15 cellular contexts compared by ENCODE assay signal in the genomic region with DNA sequence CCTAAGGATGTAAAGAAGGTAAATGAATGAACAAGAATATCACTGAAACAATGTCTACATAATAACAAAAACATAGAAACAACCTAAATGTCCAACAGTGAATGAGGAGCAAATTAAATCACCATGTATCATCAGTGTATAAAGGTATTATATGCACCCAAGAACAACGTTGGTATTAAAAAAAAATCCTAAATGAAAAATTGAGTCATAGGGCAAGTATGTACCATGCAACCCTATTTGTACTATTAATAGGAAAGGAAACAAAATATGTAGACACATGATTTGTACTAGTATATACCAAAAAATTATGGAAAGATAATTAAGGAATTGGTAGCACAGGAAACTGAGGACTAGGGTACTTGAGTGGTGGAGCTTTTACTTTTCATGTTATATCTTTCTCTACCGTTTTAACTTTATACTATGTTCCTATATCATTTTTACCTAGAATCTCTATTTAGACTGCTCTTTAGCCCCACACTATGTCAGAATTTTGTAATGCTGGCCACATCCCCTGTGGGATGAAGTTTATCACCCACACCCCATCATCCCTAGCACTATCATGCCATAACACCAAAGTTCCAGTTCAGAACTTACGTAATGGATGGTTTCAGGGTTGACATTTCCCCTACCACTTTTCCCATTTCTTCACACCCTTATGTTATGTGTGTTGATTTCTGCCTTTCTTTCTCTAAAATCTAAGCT. TPM values are rescaled to one million over a fixed set of nuclear protein-coding genes. Genes with fewer than 3 reads are reported as not detected.
DNase-seq lines count a peak whose midpoint lies in the region; ATAC-seq and TF ChIP-seq lines count a peak whose summit lies in the region.
"Had no signal": no experiment of that assay in that cellular context is flagged by ENCODE, and none has a peak within 500 bp of the region (broad histone marks: within the 10 kb centered on the region; RNA-seq: fewer than 3 reads in every experiment).

No MANE protein-coding gene starts in this region.

- no peak overlapping the region for H3K27ac ChIP-seq in CD8-positive, alpha-beta T cell (ENCODE audit: low read depth, low read length)
- H3K27ac ChIP-seq in lung (ENCODE audit: low read depth in 1 of 2, low read length in 1 of 2) (no peak overlapping the region), body of pancreas (no peak overlapping the region), tibial nerve (no peak overlapping the region), esophagus muscularis mucosa (replicated peaks in 1 of 4) (no peak overlapping the region)
- H3K27ac ChIP-seq: heart left ventricle, left ventricle myocardium inferior, thoracic aorta had no signal

- H3K36me3 ChIP-seq in CD8-positive, alpha-beta T cell (ENCODE audit: insufficient read depth, low read length): no peaks in the 10 kb centered on the region
- H3K36me3 ChIP-seq in lung (ENCODE audit: control insufficient read depth in 2 of 2, insufficient read depth in 2 of 2, low read length in 2 of 2): no peaks in the 10 kb centered on the region
- H3K36me3 ChIP-seq in body of pancreas (replicated peaks in 1 of 2; ENCODE audit: insufficient read depth in 1 of 2, low read depth in 2 of 2): no peaks in the 10 kb centered on the region
- no peaks in the 10 kb centered on the region for H3K36me3 ChIP-seq in tibial nerve
- H3K36me3 ChIP-seq in esophagus muscularis mucosa: no peaks in the 10 kb centered on the region
- H3K36me3 ChIP-seq: heart left ventricle, left ventricle myocardium inferior, thoracic aorta had no signal

- no peak overlapping the region for H3K4me3 Mint-ChIP-seq in CD8-positive, alpha-beta T cell
- H3K4me3 Mint-ChIP-seq in HFFc6: peak overlapping the region; percentile 38
- no peak overlapping the region for H3K4me3 Mint-ChIP-seq in activated naive CD8-positive, alpha-beta T cell treated with anti-CD3 and anti-CD28 coated beads, Interleukin-2, amount 10 ng/mL, durations not matched to agents 7 days and 5 days

- ATAC-seq in CD8-positive, alpha-beta T cell: peak; percentile 81
- ATAC-seq in activated naive CD8-positive, alpha-beta T cell treated with anti-CD3 and anti-CD28 coated beads, Interleukin-2, amount 10 ng/mL, durations not matched to agents 7 days and 5 days (ENCODE audit: low read depth): peak; percentile 45
- peak; percentile 41 for ATAC-seq in lung (ENCODE audit: insufficient read depth, low FRiP score)
- ATAC-seq in body of pancreas: no peak
- ATAC-seq in HG02870 (IDR thresholded peaks at IDR 0.05; ENCODE audit: unreplicated experiment): no peak
- ATAC-seq: heart left ventricle had no signal

- TF ChIP-seq POLR2A in body of pancreas (IDR thresholded peaks at IDR 0.05): no peak
- TF ChIP-seq POLR2A in tibial nerve (IDR thresholded peaks at IDR 0.05): no peak
- no peak for TF ChIP-seq POLR2A in esophagus muscularis mucosa (IDR thresholded peaks at IDR 0.05; ENCODE audit: low read depth)

- peak; percentile 13 for TF ChIP-seq CTCF in CD8-positive, alpha-beta T cell (IDR thresholded peaks at IDR 0.05)
- TF ChIP-seq CTCF in HFFc6 (IDR thresholded peaks at IDR 0.05) (peak; percentile 38), lung (IDR thresholded peaks at IDR 0.05; ENCODE audit: control extremely low read depth, extremely low read depth) (no peak), body of pancreas (IDR thresholded peaks at IDR 0.05) (no peak), tibial nerve (IDR thresholded peaks at IDR 0.05) (no peak), esophagus muscularis mucosa (IDR thresholded peaks at IDR 0.05) (no peak)

- no peaks in the 10 kb centered on the region for H3K9me3 Mint-ChIP-seq in CD8-positive, alpha-beta T cell
- H3K9me3 Mint-ChIP-seq in HFFc6: no peaks in the 10 kb centered on the region
- no peaks in the 10 kb centered on the region for H3K9me3 Mint-ChIP-seq in activated naive CD8-positive, alpha-beta T cell treated with anti-CD3 and anti-CD28 coated beads, Interleukin-2, amount 10 ng/mL, durations not matched to agents 7 days and 5 days

- intact Hi-C loops in CD8-positive, alpha-beta T cell (cut with DNase I, micrococcal nuclease): no loop called here
- intact Hi-C loops in body of pancreas (cut with DNase I): no loop called here
- intact Hi-C loops in esophagus muscularis mucosa (cut with DNase I): no loop called here

- H3K36me3 Mint-ChIP-seq in CD8-positive, alpha-beta T cell: peaks cover 10% of the 10 kb centered on the region
- peaks cover 4% of the 10 kb centered on the region; the same call in 1 of the 2 replicates for H3K36me3 Mint-ChIP-seq in HFFc6 (ENCODE audit: low read depth)
- H3K36me3 Mint-ChIP-seq in activated naive CD8-positive, alpha-beta T cell treated with anti-CD3 and anti-CD28 coated beads, Interleukin-2, amount 10 ng/mL, durations not matched to agents 7 days and 5 days: peaks cover 5% of the 10 kb centered on the region

- H3K27me3 ChIP-seq in CD8-positive, alpha-beta T cell (ENCODE audit: insufficient read depth, low read length): no peaks in the 10 kb centered on the region
- H3K27me3 ChIP-seq in lung (ENCODE audit: control insufficient read depth, insufficient read depth) (no peaks in the 10 kb centered on the region), body of pancreas (no peaks in the 10 kb centered on the region), tibial nerve (no peaks in the 10 kb centered on the region), esophagus muscularis mucosa (no peaks in the 10 kb centered on the region)
- H3K27me3 ChIP-seq: heart left ventricle had no signal

- 29 to 65% methylated on average over 3 of the region's 3 CpGs for WGBS in lung, 2 donors
- WGBS in body of pancreas, 2 donors: 78 to 86% methylated on average over 3 of the region's 3 CpGs
- WGBS in tibial nerve, 2 donors: 83 to 89% methylated on average over 3 of the region's 3 CpGs
- 69% methylated on average over 3 of the region's 3 CpGs for WGBS in esophagus muscularis mucosa

- H3K4me3 ChIP-seq in CD8-positive, alpha-beta T cell (ENCODE audit: low read depth, low read length): no peak overlapping the region
- no peak overlapping the region for H3K4me3 ChIP-seq in lung
- no peak overlapping the region for H3K4me3 ChIP-seq in body of pancreas
- no peak overlapping the region for H3K4me3 ChIP-seq in tibial nerve
- no peak overlapping the region for H3K4me3 ChIP-seq in esophagus muscularis mucosa
- H3K4me3 ChIP-seq: heart left ventricle, left ventricle myocardium inferior, thoracic aorta had no signal

- peaks cover 9% of the 10 kb centered on the region for H3K4me1 ChIP-seq in CD8-positive, alpha-beta T cell (ENCODE audit: insufficient read depth, low read length)
- H3K4me1 ChIP-seq in lung (ENCODE audit: control insufficient read depth in 2 of 2, insufficient read depth in 2 of 2, low read length in 2 of 2) (peaks cover 0 to 10% of the 10 kb centered on the region in 2 donors), body of pancreas (peaks cover 7% of the 10 kb centered on the region), tibial nerve (peaks cover 0 to 17% (median 0%) of the 10 kb centered on the region in 4 donors), esophagus muscularis mucosa (peaks cover 4 to 14% (median 11%) of the 10 kb centered on the region in 4 donors)

- POLR2A ChIA-PET in CD8-positive, alpha-beta T cell (lab: Charles Lee): interaction anchor here (1.7 kb wide), 1 partner anchor 12 kb away, joined by 7 read pairs; no protein-coding TSS in a partner anchor
- POLR2A ChIA-PET in activated naive CD8-positive, alpha-beta T cell treated with anti-CD3 and anti-CD28 coated beads, Interleukin-2, amount 10 ng/mL, durations not matched to agents 7 days and 5 days (lab: Charles Lee): no interaction called here

- peaks cover 67% of the 10 kb centered on the region for H3K4me1 Mint-ChIP-seq in CD8-positive, alpha-beta T cell (ENCODE audit: low read depth)
- H3K4me1 Mint-ChIP-seq in HFFc6 (ENCODE audit: low read depth): peaks cover 32% of the 10 kb centered on the region
- peaks cover 30% of the 10 kb centered on the region for H3K4me1 Mint-ChIP-seq in activated naive CD8-positive, alpha-beta T cell treated with anti-CD3 and anti-CD28 coated beads, Interleukin-2, amount 10 ng/mL, durations not matched to agents 7 days and 5 days

- no peak overlapping the region for H3K27ac Mint-ChIP-seq in CD8-positive, alpha-beta T cell
- no peak overlapping the region for H3K27ac Mint-ChIP-seq in HFFc6
- no peak overlapping the region for H3K27ac Mint-ChIP-seq in activated naive CD8-positive, alpha-beta T cell treated with anti-CD3 and anti-CD28 coated beads, Interleukin-2, amount 10 ng/mL, durations not matched to agents 7 days and 5 days

- TF ChIP-seq EP300 in tibial nerve (IDR thresholded peaks at IDR 0.05) (no peak), esophagus muscularis mucosa (IDR thresholded peaks at IDR 0.05) (no peak)

- H3K27me3 Mint-ChIP-seq in CD8-positive, alpha-beta T cell (ENCODE audit: low read depth): no peaks in the 10 kb centered on the region
- H3K27me3 Mint-ChIP-seq in HFFc6 (ENCODE audit: insufficient read depth): no peaks in the 10 kb centered on the region
- H3K27me3 Mint-ChIP-seq in activated naive CD8-positive, alpha-beta T cell treated with anti-CD3 and anti-CD28 coated beads, Interleukin-2, amount 10 ng/mL, durations not matched to agents 7 days and 5 days: peaks cover 4% of the 10 kb centered on the region

- H3K9me3 ChIP-seq in CD8-positive, alpha-beta T cell (ENCODE audit: low read length): no peaks in the 10 kb centered on the region
- no peaks in the 10 kb centered on the region for H3K9me3 ChIP-seq in lung (ENCODE audit: control insufficient read depth in 2 of 2, insufficient read depth in 1 of 2, low read length in 1 of 2)
- H3K9me3 ChIP-seq in body of pancreas: no peaks in the 10 kb centered on the region
- H3K9me3 ChIP-seq in tibial nerve: no peaks in the 10 kb centered on the region
- H3K9me3 ChIP-seq in esophagus muscularis mucosa: no peaks in the 10 kb centered on the region
- H3K9me3 ChIP-seq: heart left ventricle, left ventricle myocardium inferior, thoracic aorta had no signal

- DNase-seq in CD8-positive, alpha-beta T cell: no peak
- no peak for DNase-seq in HFFc6
- no peak for DNase-seq in activated naive CD8-positive, alpha-beta T cell treated with anti-CD3 and anti-CD28 coated beads, Interleukin-2, amount 10 ng/mL, durations not matched to agents 7 days and 5 days
- DNase-seq in lung (ENCODE audit: low spot score): no peak
- DNase-seq in body of pancreas: no peak
- no peak for DNase-seq in tibial nerve (ENCODE audit: low spot score in 2 of 2)
- no peak for DNase-seq in esophagus muscularis mucosa (ENCODE audit: extremely low spot score)
- DNase-seq: activated CD8-positive, alpha-beta memory T cell treated with anti-CD3 and anti-CD28 coated beads, Interleukin-2, amount 50 U/mL, for 48 hours; aorta; COR-L47; effector CD8-positive, alpha-beta T cell; heart left ventricle; left ventricle myocardium inferior had no signal

- CTCF ChIA-PET in CD8-positive, alpha-beta T cell (lab: Charles Lee): interaction anchor here (1.0 to 3.0 kb wide), 3 partner anchors 23 to 349 kb away, joined by 3 to 15 read pairs (median 8); no protein-coding TSS in a partner anchor

RNA-seq across cellular contexts. Expression of a gene that starts 25.6 kb away (rescaled TPM):
- total RNA-seq in CD8-positive, alpha-beta T cell: 10 to 100 TPM; 11.2 to 14.6 TPM
- 10 to 100 TPM in 3 of 6 experiments, 1 to 10 TPM in 3; 6.5 to 12.3 (median 10.2) TPM for total RNA-seq in HFFc6 (2021; fragmentation: NEBNext Ultra II Directional; extraction: Animal tissue kit (Norgen Biotek cat#: 25700))
- total RNA-seq in activated naive CD8-positive, alpha-beta T cell treated with anti-CD3 and anti-CD28 coated beads, Interleukin-2, amount 10 ng/mL, durations not matched to agents 7 days and 5 days: 10 to 100 TPM; 18.7 to 20.6 TPM
- total RNA-seq in lung (10 to 100 TPM; 13.0 to 51.4 TPM), body of pancreas (1 to 10 TPM; 1.3 to 3.9 TPM), tibial nerve (10 to 100 TPM; 12.1 to 24.7 (median 19.0) TPM), esophagus muscularis mucosa (10 to 100 TPM in 1 of 4 donors, 1 to 10 TPM in 3; 6.5 to 11.2 (median 8.8) TPM)
- 1 to 10 TPM; 1.3 to 1.5 TPM for polyA plus RNA-seq in lung

Comparison
In these comparisons a context has a peak if more than half of its experiments do, and no peak if none do; other contexts are left out.
1. ATAC-seq: peak in CD8-positive, alpha-beta T cell (single experiment), activated naive CD8-positive, alpha-beta T cell treated with anti-CD3 and anti-CD28 coated beads, Interleukin-2, amount 10 ng/mL, durations not matched to agents 7 days and 5 days (single experiment) and lung (single experiment); none in body of pancreas (single experiment) and HG02870 (single experiment).
2. CTCF ChIP-seq: peak in CD8-positive, alpha-beta T cell (single experiment) and HFFc6 (single experiment); none in lung (single experiment), body of pancreas (0 of 7), tibial nerve (0 of 5) and esophagus muscularis mucosa (0 of 3).